ENCODE assay signal across 1 cellular context in genomic region chr5:6749026-6749716, GRCh38.
TF ChIP-seq lines count a peak whose summit lies in the region.

No MANE protein-coding gene starts in this region.

TF ChIP-seq in WTC11, 78 proteins besides CTCF, POLR2A, EP300 and RAD21 (continued from another document):
- TF ChIP-seq ZNF425 (CRISPR knock-in tag; conservative IDR thresholded peaks at IDR 0.05): no peak
- TF ChIP-seq SOX15 (CRISPR knock-in tag; IDR thresholded peaks at IDR 0.05): no peak
- no peak for TF ChIP-seq STAT6 (CRISPR knock-in tag; conservative IDR thresholded peaks at IDR 0.05; ENCODE audit: low read depth)
- no peak for TF ChIP-seq ZNF263 (CRISPR knock-in tag; IDR thresholded peaks at IDR 0.05; ENCODE audit: low read depth)
- TF ChIP-seq NR3C1 (CRISPR knock-in tag; conservative IDR thresholded peaks at IDR 0.05; ENCODE audit: low read depth): no peak
